In the genomic region with DNA sequence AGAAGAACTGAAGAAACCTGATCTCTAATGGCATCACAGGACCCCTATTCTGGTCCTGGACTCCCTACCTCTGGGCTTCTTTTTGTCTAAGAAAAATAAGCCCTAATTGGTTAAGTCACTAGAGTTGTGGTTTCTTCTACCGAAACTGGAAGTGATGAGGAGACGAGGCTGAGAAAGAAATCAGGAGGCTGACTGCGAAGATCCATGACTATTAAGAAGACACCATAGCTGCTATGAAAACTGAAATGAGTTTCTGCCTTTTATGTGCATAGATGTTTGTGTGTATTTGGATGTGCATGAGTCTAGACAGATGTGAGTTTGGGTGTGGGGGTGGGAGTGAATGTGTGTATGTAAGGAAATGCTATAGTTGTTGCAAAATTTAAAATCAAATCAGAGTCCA, we compare ENCODE assay signal across 12 cellular contexts.
DNase-seq lines count a peak whose midpoint lies in the region; ATAC-seq and TF ChIP-seq lines count a peak whose summit lies in the region.
"Had no signal": no experiment of that assay in that cellular context is flagged by ENCODE, and none has a peak within 500 bp of the region (broad histone marks: within the 10 kb centered on the region; RNA-seq: fewer than 3 reads in every experiment).

No MANE protein-coding gene starts in this region.

- H3K36me3 Mint-ChIP-seq in activated CD4-positive, alpha-beta T cell treated with anti-CD3 and anti-CD28 coated beads, Interleukin-2, amount 10 ng/mL, durations not matched to agents 24 days and 14 days (ENCODE audit: low read depth): peaks cover 52% of the 10 kb centered on the region
- H3K36me3 Mint-ChIP-seq in activated T-helper 17 cell treated with anti-CD3 and anti-CD28 coated beads, Interleukin-2, amount 50 U/mL, for 72 hours (ENCODE audit: low read depth): peaks cover 99% of the 10 kb centered on the region
- peaks cover 9% of the 10 kb centered on the region for H3K36me3 Mint-ChIP-seq in osteocyte (ENCODE audit: unreplicated experiment)

- intact Hi-C loops in activated CD4-positive, alpha-beta T cell treated with anti-CD3 and anti-CD28 coated beads, Interleukin-2, amount 10 ng/mL, durations not matched to agents 24 days and 14 days (cut with micrococcal nuclease): loop anchor here (1.0 to 2.0 kb wide), 3 partner anchors 18 to 41 kb away; no protein-coding TSS in a partner anchor
- intact Hi-C loops in prostate gland (cut with DNase I): no loop called here

- TF ChIP-seq CTCF in KMS-11 (conservative IDR thresholded peaks at IDR 0.05; ENCODE audit: low read depth, low read length) (no peak), osteocyte (IDR thresholded peaks at IDR 0.05) (no peak), prostate gland (IDR thresholded peaks at IDR 0.05) (no peak)

- peak; percentile 75 for DNase-seq in activated CD4-positive, alpha-beta T cell treated with anti-CD3 and anti-CD28 coated beads, Interleukin-2, amount 10 ng/mL, durations not matched to agents 24 days and 14 days
- no peak for DNase-seq in activated CD4-positive, alpha-beta T cell treated with anti-CD3 and anti-CD28 coated beads for 4 hours
- DNase-seq in osteocyte (ENCODE audit: extremely low spot score, unreplicated experiment) (no peak), hippocampal formation (lab: John Stamatoyannopoulos, UW) (no peak), prostate gland (ENCODE audit: low spot score) (no peak), iPS-NIHi11 (ENCODE audit: low spot score) (no peak)
- DNase-seq: dermis blood vessel endothelial cell, mammary epithelial cell, small intestine, SW 1271 had no signal

- H3K27me3 Mint-ChIP-seq in activated CD4-positive, alpha-beta T cell treated with anti-CD3 and anti-CD28 coated beads, Interleukin-2, amount 10 ng/mL, durations not matched to agents 24 days and 14 days: no peaks in the 10 kb centered on the region
- H3K27me3 Mint-ChIP-seq in activated T-helper 17 cell treated with anti-CD3 and anti-CD28 coated beads, Interleukin-2, amount 50 U/mL, for 72 hours: no peaks in the 10 kb centered on the region
- no peaks in the 10 kb centered on the region for H3K27me3 Mint-ChIP-seq in osteocyte (ENCODE audit: unreplicated experiment)

- H3K79me2 ChIP-seq in KMS-11 (ENCODE audit: insufficient read depth, low read depth): no peaks in the 10 kb centered on the region

- peak overlapping the region; percentile 11; the same call in 1 of the 2 replicates for H3K9ac ChIP-seq in KMS-11

- H3K4me3 ChIP-seq in KMS-11 (IDR thresholded peaks at IDR 0.05; ENCODE audit: insufficient read depth, low read depth, low read length): no peak overlapping the region
- H3K4me3 ChIP-seq in prostate gland: no peak overlapping the region

- H3K27ac ChIP-seq in KMS-11 (peak overlapping the region; percentile 62), prostate gland (no peak overlapping the region)

- ATAC-seq in activated T-helper 17 cell treated with anti-CD3 and anti-CD28 coated beads, Interleukin-2, amount 50 U/mL, for 72 hours (replicated peaks): peak; percentile 88

- H3K4me3 Mint-ChIP-seq in activated CD4-positive, alpha-beta T cell treated with anti-CD3 and anti-CD28 coated beads, Interleukin-2, amount 10 ng/mL, durations not matched to agents 24 days and 14 days: peak overlapping the region; percentile 52
- H3K4me3 Mint-ChIP-seq in activated T-helper 17 cell treated with anti-CD3 and anti-CD28 coated beads, Interleukin-2, amount 50 U/mL, for 72 hours: peak overlapping the region; percentile 66
- H3K4me3 Mint-ChIP-seq in osteocyte (ENCODE audit: unreplicated experiment): peak overlapping the region; percentile 12

- H3K9me3 ChIP-seq in prostate gland: no peaks in the 10 kb centered on the region

- H3K4me2 ChIP-seq in KMS-11: peak overlapping the region; percentile 58

- H3K4me1 ChIP-seq in KMS-11 (ENCODE audit: low read depth, poor library complexity, severe bottlenecking) (peaks cover 43% of the 10 kb centered on the region), prostate gland (replicated peaks) (no peaks in the 10 kb centered on the region)

- no peak for TF ChIP-seq POLR2A in prostate gland (IDR thresholded peaks at IDR 0.05)

- H3K9me3 Mint-ChIP-seq in activated CD4-positive, alpha-beta T cell treated with anti-CD3 and anti-CD28 coated beads, Interleukin-2, amount 10 ng/mL, durations not matched to agents 24 days and 14 days: peaks cover 26% of the 10 kb centered on the region
- peaks cover 15% of the 10 kb centered on the region for H3K9me3 Mint-ChIP-seq in activated T-helper 17 cell treated with anti-CD3 and anti-CD28 coated beads, Interleukin-2, amount 50 U/mL, for 72 hours
- peaks cover 15% of the 10 kb centered on the region for H3K9me3 Mint-ChIP-seq in osteocyte (ENCODE audit: unreplicated experiment)

- H3K4me1 Mint-ChIP-seq in activated CD4-positive, alpha-beta T cell treated with anti-CD3 and anti-CD28 coated beads, Interleukin-2, amount 10 ng/mL, durations not matched to agents 24 days and 14 days: peaks cover 30% of the 10 kb centered on the region
- H3K4me1 Mint-ChIP-seq in activated T-helper 17 cell treated with anti-CD3 and anti-CD28 coated beads, Interleukin-2, amount 50 U/mL, for 72 hours: peaks cover 39% of the 10 kb centered on the region
- H3K4me1 Mint-ChIP-seq in osteocyte (ENCODE audit: unreplicated experiment): peaks cover 71% of the 10 kb centered on the region

- H2AFZ ChIP-seq in KMS-11 (ENCODE audit: low read depth): no peak overlapping the region

- 90% methylated on average over 3 of the region's 3 CpGs for WGBS in prostate gland

- H3K36me3 ChIP-seq in KMS-11 (ENCODE audit: insufficient read depth): no peaks in the 10 kb centered on the region
- H3K36me3 ChIP-seq in prostate gland: no peaks in the 10 kb centered on the region

- peak overlapping the region; percentile 82 for H3K27ac Mint-ChIP-seq in activated CD4-positive, alpha-beta T cell treated with anti-CD3 and anti-CD28 coated beads, Interleukin-2, amount 10 ng/mL, durations not matched to agents 24 days and 14 days
- H3K27ac Mint-ChIP-seq in activated T-helper 17 cell treated with anti-CD3 and anti-CD28 coated beads, Interleukin-2, amount 50 U/mL, for 72 hours: peak overlapping the region; percentile 75
- H3K27ac Mint-ChIP-seq in osteocyte (ENCODE audit: unreplicated experiment): peak overlapping the region; percentile 94

- H4K20me1 ChIP-seq in KMS-11 (ENCODE audit: insufficient read depth): no peaks in the 10 kb centered on the region

- no peaks in the 10 kb centered on the region for H3K27me3 ChIP-seq in KMS-11 (ENCODE audit: insufficient read depth, low read depth)
- no peaks in the 10 kb centered on the region for H3K27me3 ChIP-seq in prostate gland (replicated peaks; ENCODE audit: insufficient read depth)

Comparison
In these comparisons a context has a peak if more than half of its experiments do, and no peak if none do; other contexts are left out.
1. H3K4me3 Mint-ChIP-seq: peak in every context shown above with its lines; median percentile 66 in activated T-helper 17 cell treated with anti-CD3 and anti-CD28 coated beads, Interleukin-2, amount 50 U/mL, for 72 hours; 52 in activated CD4-positive, alpha-beta T cell treated with anti-CD3 and anti-CD28 coated beads, Interleukin-2, amount 10 ng/mL, durations not matched to agents 24 days and 14 days; 12 in osteocyte.